16 cellular contexts compared by ENCODE assay signal in genomic region chr4:190019859-190020463, GRCh38. TPM values are rescaled to one million over a fixed set of nuclear protein-coding genes. Genes with fewer than 3 reads are reported as not detected.
DNase-seq lines count a peak whose midpoint lies in the region; ATAC-seq, FAIRE-seq and TF ChIP-seq lines count a peak whose summit lies in the region.
"Not testable (repeated sequence)": the region's sequence is repeated elsewhere in the genome, so short reads cannot be mapped to it uniquely, and the experiment has no call there.
"Had no signal": no experiment of that assay in that cellular context is flagged by ENCODE, and none has a peak within 500 bp of the region (broad histone marks: within the 10 kb centered on the region; RNA-seq: fewer than 3 reads in every experiment).

No MANE protein-coding gene starts in this region.

- not testable (repeated sequence) for H2BK5ac ChIP-seq in neuronal stem cell (ENCODE audit: low read length)

- not testable (repeated sequence) for H2BK15ac ChIP-seq in neuronal stem cell (ENCODE audit: low read length)

- H3K27ac ChIP-seq in DOHH2 (ENCODE audit: low read depth, low read length); HUES48 (ENCODE audit: low read depth, low read length); keratinocyte (ENCODE audit: control insufficient read depth, insufficient read depth, low read length); neuronal stem cell (replicated peaks; ENCODE audit: low read length); thoracic aorta: not testable (repeated sequence)

- intact Hi-C loops in activated CD4-positive, alpha-beta T cell treated with anti-CD3 and anti-CD28 coated beads for 36 hours (cut with DNase I, micrococcal nuclease) = loop anchor here in 1 of 2 experiments (5.0 kb wide), 1 partner anchor 78 kb away; the partner anchor contains the start of gene FRG1
- intact Hi-C loops in activated T-helper 2 cell treated with anti-CD3 and anti-CD28 coated beads, Interferon-gamma antibody, Interleukin-2, Interleukin-4, amounts not matched to agents 10 μg/mL and 5 μg/mL and 100 μg/mL, durations not matched to agents 14 hours and 24 hours and 36 hours (cut with micrococcal nuclease) = not testable (repeated sequence)

- peak overlapping the region; percentile 16; the same call in 1 of the 2 replicates for H3K4me2 ChIP-seq in DOHH2 (ENCODE audit: low read length)
- not testable (repeated sequence) for H3K4me2 ChIP-seq in keratinocyte (ENCODE audit: control insufficient read depth, extremely low read depth, insufficient read depth, low read depth, low read length); neuronal stem cell (ENCODE audit: insufficient read depth, low read length, poor library complexity, severe bottlenecking)

- peaks cover 35% of the 10 kb centered on the region for H3K4me1 Mint-ChIP-seq in activated CD4-positive, alpha-beta T cell treated with anti-CD3 and anti-CD28 coated beads for 36 hours
- peaks cover 11% of the 10 kb centered on the region for H3K4me1 Mint-ChIP-seq in activated T-helper 2 cell treated with anti-CD3 and anti-CD28 coated beads, Interferon-gamma antibody, Interleukin-2, Interleukin-4, amounts not matched to agents 10 μg/mL and 5 μg/mL and 100 μg/mL, durations not matched to agents 14 hours and 24 hours and 36 hours (ENCODE audit: low read depth)

- not testable (repeated sequence) for H3K79me2 ChIP-seq in DOHH2 (ENCODE audit: control insufficient read depth, low read length); keratinocyte (ENCODE audit: control insufficient read depth, insufficient read depth, low read length)

- H3K9me3 ChIP-seq in DOHH2 (ENCODE audit: control insufficient read depth, insufficient read depth, low read length); HUES48 (ENCODE audit: control insufficient read depth, insufficient read depth, low read length); keratinocyte (ENCODE audit: control insufficient read depth, low read depth, low read length); thoracic aorta: not testable (repeated sequence)
- H3K9me3 ChIP-seq in neuronal stem cell (replicated peaks in 1 of 2; ENCODE audit: control insufficient read depth in 2 of 2, insufficient read depth in 1 of 2, low read depth in 1 of 2, low read length in 2 of 2) = peaks cover 13 to 15% of the 10 kb centered on the region in 2 donors

- H3K27me3 ChIP-seq in DOHH2 (ENCODE audit: control insufficient read depth, low read length) (peaks cover 35% of the 10 kb centered on the region), HUES48 (ENCODE audit: control insufficient read depth, insufficient read depth, low read length) (peaks cover 81% of the 10 kb centered on the region), bronchial epithelial cell (ENCODE audit: control insufficient read depth, insufficient read depth, low read length) (peaks cover 47% of the 10 kb centered on the region), keratinocyte (ENCODE audit: control insufficient read depth, extremely low read depth, insufficient read depth, low read length) (peaks cover 65% of the 10 kb centered on the region), neuronal stem cell (ENCODE audit: control insufficient read depth in 3 of 3, insufficient read depth in 3 of 3, low read depth in 1 of 3, low read length in 3 of 3) (peaks cover 55 to 72% (median 72%) of the 10 kb centered on the region in 3 experiments)
- not testable (repeated sequence) for H3K27me3 ChIP-seq in thoracic aorta (replicated peaks; ENCODE audit: insufficient read depth)

- H2BK12ac ChIP-seq in neuronal stem cell (ENCODE audit: low read length) = not testable (repeated sequence)

- peak overlapping the region; percentile 4 for H3K4me3 Mint-ChIP-seq in activated CD4-positive, alpha-beta T cell treated with anti-CD3 and anti-CD28 coated beads for 36 hours
- peak overlapping the region; percentile 9 for H3K4me3 Mint-ChIP-seq in activated T-helper 2 cell treated with anti-CD3 and anti-CD28 coated beads, Interferon-gamma antibody, Interleukin-2, Interleukin-4, amounts not matched to agents 10 μg/mL and 5 μg/mL and 100 μg/mL, durations not matched to agents 14 hours and 24 hours and 36 hours (ENCODE audit: low read depth)

- not testable (repeated sequence) for H3K36me3 Mint-ChIP-seq in activated CD4-positive, alpha-beta T cell treated with anti-CD3 and anti-CD28 coated beads for 36 hours (ENCODE audit: low read depth)
- H3K36me3 Mint-ChIP-seq in activated T-helper 2 cell treated with anti-CD3 and anti-CD28 coated beads, Interferon-gamma antibody, Interleukin-2, Interleukin-4, amounts not matched to agents 10 μg/mL and 5 μg/mL and 100 μg/mL, durations not matched to agents 14 hours and 24 hours and 36 hours (ENCODE audit: low read depth) = peaks cover 11% of the 10 kb centered on the region

- H3K9me3 Mint-ChIP-seq in activated CD4-positive, alpha-beta T cell treated with anti-CD3 and anti-CD28 coated beads for 36 hours (ENCODE audit: low read depth); activated T-helper 2 cell treated with anti-CD3 and anti-CD28 coated beads, Interferon-gamma antibody, Interleukin-2, Interleukin-4, amounts not matched to agents 10 μg/mL and 5 μg/mL and 100 μg/mL, durations not matched to agents 14 hours and 24 hours and 36 hours: not testable (repeated sequence)

- H4K8ac ChIP-seq in neuronal stem cell (ENCODE audit: low read depth, low read length) = not testable (repeated sequence)

- POLR2A ChIA-PET in activated CD4-positive, alpha-beta T cell treated with anti-CD3 and anti-CD28 coated beads for 36 hours (lab: Charles Lee) = not testable (repeated sequence)

- not testable (repeated sequence) for H2BK120ac ChIP-seq in neuronal stem cell (ENCODE audit: low read depth, low read length)

- not testable (repeated sequence) for H3K4ac ChIP-seq in neuronal stem cell (ENCODE audit: low read length)

- H2AK5ac ChIP-seq in neuronal stem cell (ENCODE audit: low read depth, low read length) = not testable (repeated sequence)

- not testable (repeated sequence) for H2AFZ ChIP-seq in keratinocyte (ENCODE audit: control insufficient read depth, low read length)
- H2AFZ ChIP-seq in neuronal stem cell (ENCODE audit: low read length) = peak overlapping the region; percentile 86

- H4K91ac ChIP-seq in neuronal stem cell (ENCODE audit: low read depth, low read length, poor library complexity) = not testable (repeated sequence)

- H3K27me3 Mint-ChIP-seq in activated CD4-positive, alpha-beta T cell treated with anti-CD3 and anti-CD28 coated beads for 36 hours = peaks cover 53% of the 10 kb centered on the region
- peaks cover 53% of the 10 kb centered on the region for H3K27me3 Mint-ChIP-seq in activated T-helper 2 cell treated with anti-CD3 and anti-CD28 coated beads, Interferon-gamma antibody, Interleukin-2, Interleukin-4, amounts not matched to agents 10 μg/mL and 5 μg/mL and 100 μg/mL, durations not matched to agents 14 hours and 24 hours and 36 hours (ENCODE audit: low read depth)

- no CpG with 5 or more reads among the region's 29 CpGs for WGBS in neuronal stem cell (ENCODE audit: extremely low coverage in 2 of 2, insufficient read length in 2 of 2, insufficient replicate concordance in 1 of 2), 2 donors

- not testable (repeated sequence) for H3K18ac ChIP-seq in neuronal stem cell (ENCODE audit: low read length)

- not testable (repeated sequence) for TF ChIP-seq CTCF in DOHH2 (IDR thresholded peaks at IDR 0.05; ENCODE audit: low read depth, low read length, poor library complexity, severe bottlenecking); bronchial epithelial cell (IDR thresholded peaks at IDR 0.05; ENCODE audit: insufficient read depth, low read length, severe bottlenecking); keratinocyte (optimal IDR thresholded peaks at IDR 0.05 in 1 of 3, IDR thresholded peaks at IDR 0.05 in 1 of 3, conservative IDR thresholded peaks at IDR 0.05 in 1 of 3; ENCODE audit: extremely low read depth in 1 of 3, insufficient read depth in 2 of 3, low read length in 3 of 3); thoracic aorta (IDR thresholded peaks at IDR 0.05)

- CTCF ChIA-PET in activated CD4-positive, alpha-beta T cell treated with anti-CD3 and anti-CD28 coated beads for 36 hours (lab: Charles Lee) = not testable (repeated sequence)

- H3K79me1 ChIP-seq in neuronal stem cell (ENCODE audit: low read depth, low read length) = not testable (repeated sequence)

- not testable (repeated sequence) for H3K14ac ChIP-seq in neuronal stem cell (ENCODE audit: low read length)

- not testable (repeated sequence) for H3K36me3 ChIP-seq in DOHH2 (ENCODE audit: control insufficient read depth, low read length); HUES48 (ENCODE audit: control insufficient read depth, insufficient read depth, low read length); bronchial epithelial cell (ENCODE audit: control insufficient read depth, insufficient read depth, low read length); keratinocyte (ENCODE audit: control insufficient read depth in 2 of 2, extremely low read depth in 1 of 2, insufficient read depth in 2 of 2, low read length in 2 of 2); neuronal stem cell (replicated peaks in 1 of 2; ENCODE audit: control insufficient read depth in 2 of 2, insufficient read depth in 2 of 2, low read length in 2 of 2); thoracic aorta

- H3K4me3 ChIP-seq in DOHH2 (ENCODE audit: low read length); bronchial epithelial cell (ENCODE audit: low read depth, low read length); keratinocyte (ENCODE audit: control insufficient read depth in 2 of 3, extremely low read depth in 1 of 3, insufficient read depth in 2 of 3, low read depth in 1 of 3, low read length in 3 of 3); neuronal stem cell (ENCODE audit: low read length in 2 of 2): not testable (repeated sequence)
- peak overlapping the region; percentile 52; the same call in 1 of the 2 replicates for H3K4me3 ChIP-seq in HUES48 (ENCODE audit: low read depth, low read length)
- peak overlapping the region; percentile 63 for H3K4me3 ChIP-seq in thoracic aorta

- not testable (repeated sequence) for H3K9ac ChIP-seq in HUES48 (ENCODE audit: low read depth, low read length); keratinocyte (ENCODE audit: control insufficient read depth, extremely low read depth, insufficient read depth, low read length); neuronal stem cell (ENCODE audit: low read depth, low read length, poor library complexity)

- not testable (repeated sequence) for H4K20me1 ChIP-seq in DOHH2 (ENCODE audit: control insufficient read depth, insufficient read depth, low read depth, low read length); keratinocyte (ENCODE audit: control insufficient read depth, extremely low read depth, insufficient read depth, low read length)

- DNase-seq in activated CD4-positive, alpha-beta T cell treated with anti-CD3 and anti-CD28 coated beads for 36 hours = peak; percentile 5
- not testable (repeated sequence) for DNase-seq in activated T-helper 2 cell treated with anti-CD3 and anti-CD28 coated beads, Interferon-gamma antibody, Interleukin-2, Interleukin-4, amounts not matched to agents 10 μg/mL and 5 μg/mL and 100 μg/mL, durations not matched to agents 14 hours and 24 hours and 36 hours (ENCODE audit: low spot score); bronchial epithelial cell (ENCODE audit: low read depth); keratinocyte (ENCODE audit: low read depth, low spot score); neuronal stem cell (ENCODE audit: low spot score); thoracic aorta (ENCODE audit: low spot score)

- H3K23ac ChIP-seq in neuronal stem cell (ENCODE audit: low read depth, low read length, poor library complexity) = not testable (repeated sequence)

- ATAC-seq in activated CD4-positive, alpha-beta T cell treated with anti-CD3 and anti-CD28 coated beads for 36 hours; thoracic aorta (ENCODE audit: insufficient number of reproducible peaks, low FRiP score, low read depth): not testable (repeated sequence)

- not testable (repeated sequence) for H3K27ac Mint-ChIP-seq in activated CD4-positive, alpha-beta T cell treated with anti-CD3 and anti-CD28 coated beads for 36 hours
- peak overlapping the region; percentile 70 for H3K27ac Mint-ChIP-seq in activated T-helper 2 cell treated with anti-CD3 and anti-CD28 coated beads, Interferon-gamma antibody, Interleukin-2, Interleukin-4, amounts not matched to agents 10 μg/mL and 5 μg/mL and 100 μg/mL, durations not matched to agents 14 hours and 24 hours and 36 hours

- dilution Hi-C loops in keratinocyte (cut with MboI; ENCODE audit: extremely low pct_ligation_motif_present, low sequenced_read_pairs) = not testable (repeated sequence)

- H3F3A ChIP-seq in DOHH2 (ENCODE audit: control insufficient read depth, insufficient read depth) = not testable (repeated sequence)

- not testable (repeated sequence) for H3K9me2 ChIP-seq in DOHH2 (replicated peaks; ENCODE audit: control insufficient read depth, low read length)

- not testable (repeated sequence) for H3K4me1 ChIP-seq in DOHH2 (ENCODE audit: control insufficient read depth, low read length); HUES48 (ENCODE audit: control insufficient read depth, insufficient read depth, low read length); keratinocyte (ENCODE audit: control insufficient read depth, extremely low read depth, insufficient read depth, low read length); neuronal stem cell (ENCODE audit: control insufficient read depth in 2 of 2, insufficient read depth in 1 of 2, low read depth in 1 of 2, low read length in 2 of 2)
- peaks cover 7 to 49% of the 10 kb centered on the region in 2 donors for H3K4me1 ChIP-seq in thoracic aorta (ENCODE audit: control insufficient read depth in 1 of 2, low read depth in 2 of 2)

- FAIRE-seq in bronchial epithelial cell (lab: Jason Lieb, UNC) (peak; percentile 100), keratinocyte (lab: Jason Lieb, UNC) (peak; percentile 41)

- H3K9me1 ChIP-seq in keratinocyte (ENCODE audit: control insufficient read depth, extremely low read depth, insufficient read depth, low read length) = not testable (repeated sequence)

RNA-seq across cellular contexts. Expression of gene FRG2, which starts 7.1 kb away (rescaled TPM):
- not detected for total RNA-seq in activated CD4-positive, alpha-beta T cell treated with anti-CD3 and anti-CD28 coated beads for 36 hours
- total RNA-seq in activated T-helper 2 cell treated with anti-CD3 and anti-CD28 coated beads, Interferon-gamma antibody, Interleukin-2, Interleukin-4, amounts not matched to agents 10 μg/mL and 5 μg/mL and 100 μg/mL, durations not matched to agents 14 hours and 24 hours and 36 hours = not detected in 2 replicates
- total RNA-seq in bronchial epithelial cell (not detected in 2 replicates), thoracic aorta (not detected)
- polyA plus RNA-seq in keratinocyte = not detected in 3 replicates
- polyA plus RNA-seq in keratinocyte (2011; ENCODE audit: low read depth) = not detected
- polyA plus RNA-seq in keratinocyte (2011; cell fraction: cytosol; rRNA removed) = not detected in 2 replicates
- polyA plus RNA-seq in keratinocyte (2011; cell fraction: nucleus; rRNA removed) = not detected in 2 replicates
- polyA plus RNA-seq in keratinocyte (2012; ENCODE audit: low replicate concordance) = not detected in 2 replicates
- not detected in 3 replicates for polyA minus RNA-seq in keratinocyte
- polyA minus RNA-seq in keratinocyte (2011; cell fraction: cytosol; rRNA and poly(A)+ RNA removed) = not detected
- not detected in 2 replicates for polyA minus RNA-seq in keratinocyte (2011; cell fraction: nucleus; rRNA and poly(A)+ RNA removed)
- not detected for polyA plus RNA-seq in neuronal stem cell (2013, experiment 1 of 2)
- not detected for polyA plus RNA-seq in neuronal stem cell (2013, experiment 2 of 2)
- total RNA-seq: breast epithelium; Calu3; HFFc6; left lobe of liver; progenitor cell of endocrine pancreas; sciatic nerve; T-helper 1 cell treated with Interleukin-12 subunit alpha and Interleukin-12 subunit beta and Interleukin-4 antibody, amounts not matched to agents 30 ng/mL and 1 ng/mL, for 36 hours had no signal

RNA-seq across cellular contexts. Expression of gene DBET, which starts 44.3 kb away (rescaled TPM):
- total RNA-seq in activated CD4-positive, alpha-beta T cell treated with anti-CD3 and anti-CD28 coated beads for 36 hours = not detected
- not detected in 2 replicates for total RNA-seq in activated T-helper 2 cell treated with anti-CD3 and anti-CD28 coated beads, Interferon-gamma antibody, Interleukin-2, Interleukin-4, amounts not matched to agents 10 μg/mL and 5 μg/mL and 100 μg/mL, durations not matched to agents 14 hours and 24 hours and 36 hours
- total RNA-seq in bronchial epithelial cell (not detected in 2 replicates), thoracic aorta (not detected)
- polyA plus RNA-seq in keratinocyte = not detected in 3 replicates
- not detected for polyA plus RNA-seq in keratinocyte (2011; ENCODE audit: low read depth)
- not detected in 2 replicates for polyA plus RNA-seq in keratinocyte (2011; cell fraction: cytosol; rRNA removed)
- polyA plus RNA-seq in keratinocyte (2011; cell fraction: nucleus; rRNA removed) = not detected in 2 replicates
- not detected in 2 replicates for polyA plus RNA-seq in keratinocyte (2012; ENCODE audit: low replicate concordance)
- not detected in 3 replicates for polyA minus RNA-seq in keratinocyte
- polyA minus RNA-seq in keratinocyte (2011; cell fraction: cytosol; rRNA and poly(A)+ RNA removed) = not detected
- not detected in 2 replicates for polyA minus RNA-seq in keratinocyte (2011; cell fraction: nucleus; rRNA and poly(A)+ RNA removed)
- not detected for polyA plus RNA-seq in neuronal stem cell (2013, experiment 1 of 2)
- not detected for polyA plus RNA-seq in neuronal stem cell (2013, experiment 2 of 2)
- total RNA-seq: breast epithelium; Calu3; HFFc6; left lobe of liver; PC-3; progenitor cell of endocrine pancreas; sciatic nerve; T-helper 1 cell treated with Interleukin-12 subunit alpha and Interleukin-12 subunit beta and Interleukin-4 antibody, amounts not matched to agents 30 ng/mL and 1 ng/mL, for 36 hours had no signal
